ENCODE assay signal across 8 cellular contexts in genomic region chr12:2890001-2890387, GRCh38. TPM values are rescaled to one million over a fixed set of nuclear protein-coding genes. Genes with fewer than 3 reads are reported as not detected.
DNase-seq lines count a peak whose midpoint lies in the region; ATAC-seq, FAIRE-seq and TF ChIP-seq lines count a peak whose summit lies in the region.

No MANE protein-coding gene starts in this region.

- no peak for DNase-seq in cardiac fibroblast (ENCODE audit: low read depth in 2 of 2)
- no peak for DNase-seq in erythroblast (lab: John Stamatoyannopoulos, UW)
- no peak for DNase-seq in iPS-NIHi7 (ENCODE audit: extremely low spot score)
- DNase-seq in GM12892 (ENCODE audit: insufficient read length), result no peak

- H3K9me3 ChIP-seq in HUES64 (ENCODE audit: insufficient read depth, low read depth, low read length) (no peaks in the 10 kb centered on the region), mucosa of stomach (ENCODE audit: control insufficient read depth, low read length) (no peaks in the 10 kb centered on the region)

- no peak for FAIRE-seq in GM12892 (lab: Jason Lieb, UNC)

- H3K9ac ChIP-seq in HUES64 (ENCODE audit: low read depth, low read length) (peak overlapping the region; percentile 73), mucosa of stomach (ENCODE audit: low read length) (peak overlapping the region; percentile 68)

- peaks cover under 1% of the 10 kb centered on the region; the same call in 1 of the 2 replicates for H3K4me1 ChIP-seq in HUES64 (ENCODE audit: insufficient read depth, low read length)
- H3K4me1 ChIP-seq in mucosa of stomach (ENCODE audit: control insufficient read depth, insufficient read depth, low read length), result peaks cover 5% of the 10 kb centered on the region

- 68% methylated on average over 10 of the region's 10 CpGs for WGBS in HUES64

- peaks cover 34% of the 10 kb centered on the region for H3K36me3 ChIP-seq in HUES64 (ENCODE audit: insufficient read depth, low read length)
- H3K36me3 ChIP-seq in mucosa of stomach (ENCODE audit: control insufficient read depth, insufficient read depth, low read length), result no peaks in the 10 kb centered on the region

- H3K27me3 ChIP-seq in HUES64 (ENCODE audit: insufficient read depth, low read length) (no peaks in the 10 kb centered on the region), mucosa of stomach (ENCODE audit: control insufficient read depth, insufficient read depth, low read length) (no peaks in the 10 kb centered on the region)

- TF ChIP-seq CTCF in 22Rv1 (IDR thresholded peaks at IDR 0.05), result no peak
- TF ChIP-seq CTCF in cardiac fibroblast (IDR thresholded peaks at IDR 0.05; ENCODE audit: low read depth, low read length), result no peak

- H3K4me3 ChIP-seq in HUES64 (ENCODE audit: low read length) (peak overlapping the region; percentile 65), cardiac fibroblast (replicated peaks in 1 of 2; ENCODE audit: low read depth in 2 of 2, low read length in 2 of 2) (peak overlapping the region; percentile 95 to 97), mucosa of stomach (ENCODE audit: low read length) (peak overlapping the region; percentile 84)

- ATAC-seq in HG03097 (IDR thresholded peaks at IDR 0.05; ENCODE audit: low FRiP score, unreplicated experiment), result no peak

- H3K27ac ChIP-seq in 22Rv1 (peak overlapping the region; percentile 82), HUES64 (ENCODE audit: low read depth, low read length) (peak overlapping the region; percentile 78)

- no peak for TF ChIP-seq POLR2A in erythroblast (IDR thresholded peaks at IDR 0.05; ENCODE audit: low read length)
- TF ChIP-seq POLR2A in GM12892 (IDR thresholded peaks at IDR 0.05; ENCODE audit: low read depth, low read length), result no peak; the same call in 1 of the 2 replicates

RNA-seq across cellular contexts. Expression of gene TULP3, which starts 0.7 kb away (rescaled TPM):
- polyA plus RNA-seq in HUES64 (2013, experiment 1 of 2), result 18.7 TPM
- 21.3 TPM for polyA plus RNA-seq in HUES64 (2013, experiment 2 of 2)
- 6.6 TPM for polyA plus RNA-seq in GM12892 (2012; ENCODE audit: missing spikeins)

RNA-seq across cellular contexts. Expression of gene RHNO1, which starts 13.0 kb away (rescaled TPM):
- polyA plus RNA-seq in HUES64 (2013, experiment 1 of 2), result 49.8 TPM
- 61.1 TPM for polyA plus RNA-seq in HUES64 (2013, experiment 2 of 2)
- 37.5 TPM for polyA plus RNA-seq in GM12892 (2012; ENCODE audit: missing spikeins)

RNA-seq across cellular contexts. Expression of gene FOXM1, which starts 13.0 kb away (rescaled TPM):
- polyA plus RNA-seq in HUES64 (2013, experiment 1 of 2), result 84.1 TPM
- 85.7 TPM for polyA plus RNA-seq in HUES64 (2013, experiment 2 of 2)
- 16.2 TPM for polyA plus RNA-seq in GM12892 (2012; ENCODE audit: missing spikeins)

RNA-seq across cellular contexts. Expression of gene TEX52, which starts 33.2 kb away (rescaled TPM):
- not detected for polyA plus RNA-seq in HUES64 (2013, experiment 1 of 2)
- not detected for polyA plus RNA-seq in HUES64 (2013, experiment 2 of 2)
- 1.1 TPM for polyA plus RNA-seq in GM12892 (2012; ENCODE audit: missing spikeins)

RNA-seq across cellular contexts. Expression of gene NRIP2, which starts 55.2 kb away (rescaled TPM):
- 0.15 TPM for polyA plus RNA-seq in HUES64 (2013, experiment 1 of 2)
- 0.19 TPM for polyA plus RNA-seq in HUES64 (2013, experiment 2 of 2)
- polyA plus RNA-seq in GM12892 (2012; ENCODE audit: missing spikeins), result 2.0 TPM
